9 cellular contexts compared by ENCODE assay signal in genomic region chr18:13612111-13612997, GRCh38.
DNase-seq lines count a peak whose midpoint lies in the region; ATAC-seq, FAIRE-seq and TF ChIP-seq lines count a peak whose summit lies in the region.
"Had no signal": no experiment of that assay in that cellular context is flagged by ENCODE, and none has a peak within 500 bp of the region (broad histone marks: within the 10 kb centered on the region; RNA-seq: fewer than 3 reads in every experiment).

No MANE protein-coding gene starts in this region.

- intact Hi-C loops in activated T-helper 1 cell treated with anti-CD3 and anti-CD28 coated beads, Interleukin-12 subunit alpha, Interleukin-12 subunit beta, Interleukin-2, Interleukin-4 antibody, amounts not matched to agents 30 ng/mL and 10 ng/mL and 1 ng/mL, durations not matched to agents 14 hours and 24 hours and 36 hours (cut with micrococcal nuclease) = loop anchor here (1.0 to 5.0 kb wide), 9 partner anchors 15 to 475 kb away; partner anchors contain the start of gene LDLRAD4

- no peaks in the 10 kb centered on the region for H3K36me3 ChIP-seq in right atrium auricular region

- peak; percentile 77 for TF ChIP-seq POLR2A in GM12892 (IDR thresholded peaks at IDR 0.05; ENCODE audit: low read depth, low read length)

- peak overlapping the region; percentile 83 for H3K27ac Mint-ChIP-seq in activated T-helper 1 cell treated with anti-CD3 and anti-CD28 coated beads, Interleukin-12 subunit alpha, Interleukin-12 subunit beta, Interleukin-2, Interleukin-4 antibody, amounts not matched to agents 30 ng/mL and 10 ng/mL and 1 ng/mL, durations not matched to agents 14 hours and 24 hours and 36 hours

- peak overlapping the region; percentile 80 for H3K4me3 Mint-ChIP-seq in activated T-helper 1 cell treated with anti-CD3 and anti-CD28 coated beads, Interleukin-12 subunit alpha, Interleukin-12 subunit beta, Interleukin-2, Interleukin-4 antibody, amounts not matched to agents 30 ng/mL and 10 ng/mL and 1 ng/mL, durations not matched to agents 14 hours and 24 hours and 36 hours

- peak; percentile 93 for FAIRE-seq in GM12892 (lab: Jason Lieb, UNC)
- FAIRE-seq: TTC549 had no signal

- peak; percentile 50 for ATAC-seq in HG02571 (IDR thresholded peaks at IDR 0.05; ENCODE audit: unreplicated experiment)

- no peaks in the 10 kb centered on the region for H3K9me3 Mint-ChIP-seq in activated T-helper 1 cell treated with anti-CD3 and anti-CD28 coated beads, Interleukin-12 subunit alpha, Interleukin-12 subunit beta, Interleukin-2, Interleukin-4 antibody, amounts not matched to agents 30 ng/mL and 10 ng/mL and 1 ng/mL, durations not matched to agents 14 hours and 24 hours and 36 hours

- H3K27ac ChIP-seq in right atrium auricular region = peak overlapping the region; percentile 92 to 96

- DNase-seq in GM12892 (ENCODE audit: insufficient read length) = peak; percentile 50
- peak; percentile 56 for DNase-seq in NCI-H526 treated with DMSO at 0.1 percent for 48 hours (lab: John Stamatoyannopoulos, UW)
- DNase-seq in activated T-helper 1 cell treated with anti-CD3 and anti-CD28 coated beads, Interleukin-12 subunit alpha, Interleukin-12 subunit beta, Interleukin-2, Interleukin-4 antibody, amounts not matched to agents 30 ng/mL and 10 ng/mL and 1 ng/mL, durations not matched to agents 14 hours and 24 hours and 36 hours (ENCODE audit: low spot score) = peak; percentile 62
- peak; percentile 64 for DNase-seq in right atrium auricular region (ENCODE audit: low spot score)
- peak; percentile 22 to 42 for DNase-seq in stimulated activated CD4-positive, alpha-beta T cell treated with anti-CD3 and anti-CD28 coated beads, Interleukin-1b, Interleukin-23, amount 100 ng/mL, for 1 hour (ENCODE audit: low read depth in 2 of 2)
- no peak for DNase-seq in foreskin melanocyte
- DNase-seq in T1000 (lab: John Stamatoyannopoulos, UW) = no peak

- no peak for TF ChIP-seq CTCF in right atrium auricular region (IDR thresholded peaks at IDR 0.05)

- peak overlapping the region; percentile 32 to 44 for H3K4me3 ChIP-seq in right atrium auricular region

- H3K27me3 Mint-ChIP-seq in activated T-helper 1 cell treated with anti-CD3 and anti-CD28 coated beads, Interleukin-12 subunit alpha, Interleukin-12 subunit beta, Interleukin-2, Interleukin-4 antibody, amounts not matched to agents 30 ng/mL and 10 ng/mL and 1 ng/mL, durations not matched to agents 14 hours and 24 hours and 36 hours (ENCODE audit: insufficient read depth) = peaks cover 1% of the 10 kb centered on the region

- no peaks in the 10 kb centered on the region for H3K9me3 ChIP-seq in right atrium auricular region

- H3K36me3 Mint-ChIP-seq in activated T-helper 1 cell treated with anti-CD3 and anti-CD28 coated beads, Interleukin-12 subunit alpha, Interleukin-12 subunit beta, Interleukin-2, Interleukin-4 antibody, amounts not matched to agents 30 ng/mL and 10 ng/mL and 1 ng/mL, durations not matched to agents 14 hours and 24 hours and 36 hours (ENCODE audit: low read depth) = peaks cover 9% of the 10 kb centered on the region

- no peaks in the 10 kb centered on the region for H3K27me3 ChIP-seq in right atrium auricular region

- peaks cover 3 to 66% of the 10 kb centered on the region in 2 donors for H3K4me1 ChIP-seq in right atrium auricular region

- peaks cover 79% of the 10 kb centered on the region for H3K4me1 Mint-ChIP-seq in activated T-helper 1 cell treated with anti-CD3 and anti-CD28 coated beads, Interleukin-12 subunit alpha, Interleukin-12 subunit beta, Interleukin-2, Interleukin-4 antibody, amounts not matched to agents 30 ng/mL and 10 ng/mL and 1 ng/mL, durations not matched to agents 14 hours and 24 hours and 36 hours (ENCODE audit: low read depth)

Comparison
In these comparisons a context has a peak if more than half of its experiments do, and no peak if none do; other contexts are left out.
1. DNase-seq: peak in GM12892 (single experiment), NCI-H526 treated with DMSO at 0.1 percent for 48 hours (single experiment), activated T-helper 1 cell treated with anti-CD3 and anti-CD28 coated beads, Interleukin-12 subunit alpha, Interleukin-12 subunit beta, Interleukin-2, Interleukin-4 antibody, amounts not matched to agents 30 ng/mL and 10 ng/mL and 1 ng/mL, durations not matched to agents 14 hours and 24 hours and 36 hours (single experiment), right atrium auricular region (single experiment) and stimulated activated CD4-positive, alpha-beta T cell treated with anti-CD3 and anti-CD28 coated beads, Interleukin-1b, Interleukin-23, amount 100 ng/mL, for 1 hour (2 of 2); none in foreskin melanocyte (single experiment) and T1000 (single experiment).